In the genomic region with DNA sequence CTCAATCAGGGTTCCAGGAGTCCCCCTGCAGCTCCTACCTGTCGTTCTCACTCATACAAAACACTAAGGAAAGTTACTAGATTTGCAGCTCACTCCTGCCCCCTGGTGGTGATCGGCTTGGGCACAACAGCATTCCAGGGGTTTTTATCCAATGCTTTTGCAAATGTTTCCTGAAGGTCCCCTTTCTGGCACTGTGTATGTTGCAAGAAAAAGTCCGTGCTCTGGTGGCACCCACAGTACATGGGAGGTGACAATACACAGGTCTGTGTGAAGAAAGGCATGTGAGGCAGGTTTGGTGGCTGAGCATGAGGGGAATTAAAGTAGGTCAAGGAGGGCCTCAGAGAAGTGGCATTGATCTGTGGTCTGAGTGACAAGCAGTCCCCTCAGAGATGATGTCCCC, we compare ENCODE assay signal across 8 cellular contexts. TPM values are rescaled to one million over a fixed set of nuclear protein-coding genes. Genes with fewer than 3 reads are reported as not detected.
DNase-seq lines count a peak whose midpoint lies in the region; ATAC-seq, FAIRE-seq and TF ChIP-seq lines count a peak whose summit lies in the region.

No MANE protein-coding gene starts in this region.

- H3K9me3 ChIP-seq in SK-N-SH: no peaks in the 10 kb centered on the region

- no peak for FAIRE-seq in urothelium cell line (lab: Jason Lieb, UNC)

- no peak overlapping the region for H3K4me2 ChIP-seq in SK-N-SH

- POLR2A ChIA-PET in SK-N-SH (lab: Yijun Ruan, JAX): interaction anchor here (0.7 to 1.8 kb wide), 3 partner anchors 9 to 130 kb away, joined by 3 to 10 read pairs (median 6); a partner anchor contains a TSS

- peaks cover 31% of the 10 kb centered on the region for H3F3A ChIP-seq in SK-N-SH (replicated peaks; ENCODE audit: insufficient read depth)

- CTCF ChIA-PET in SK-N-SH (lab: Yijun Ruan, JAX): interaction anchor here (0.6 to 20.2 kb wide), 49 partner anchors 8 to 483 kb away, joined by 3 to 596 read pairs (median 4); a partner anchor contains a TSS

- H3K9ac ChIP-seq in SK-N-SH: no peak overlapping the region

- peaks cover 10 to 19% of the 10 kb centered on the region in 2 experiments for H3K36me3 ChIP-seq in SK-N-SH (replicated peaks in 1 of 2; ENCODE audit: control insufficient read depth in 1 of 2, insufficient read depth in 2 of 2, low read length in 1 of 2)

- no peak for ATAC-seq in HG03442 (IDR thresholded peaks at IDR 0.05; ENCODE audit: unreplicated experiment)

- no peaks in the 10 kb centered on the region for H4K20me1 ChIP-seq in SK-N-SH (ENCODE audit: insufficient read depth)

- no peak for TF ChIP-seq EP300 in SK-N-SH (IDR thresholded peaks at IDR 0.05; ENCODE audit: borderline replicate concordance in 1 of 2, low read depth in 1 of 2, low read length in 1 of 2)

- DNase-seq in ELF-1 (ENCODE audit: low read depth, low spot score) (peak; percentile 88), NAMALWA (ENCODE audit: low spot score) (peak; percentile 80), SK-N-SH (peak; percentile 76), glomerular visceral epithelial cell (ENCODE audit: extremely low spot score) (peak; percentile 85), posterior cingulate gyrus (peak; percentile 70 to 97 (median 92)), urothelium cell line (ENCODE audit: low spot score) (peak; percentile 51)
- peak; percentile 82 for DNase-seq in activated naive CD4-positive, alpha-beta T cell treated with Interleukin-2 at 50 U/mL for 16 hours

- no peaks in the 10 kb centered on the region for H3K4me1 ChIP-seq in SK-N-SH (ENCODE audit: control insufficient read depth in 1 of 2, insufficient read depth in 2 of 2, low read depth in 1 of 2, low read length in 1 of 2)

- intact Hi-C loops in posterior cingulate gyrus (cut with DNase I): loop anchor here (1.0 to 2.0 kb wide), 2 partner anchors 120 to 130 kb away; no protein-coding TSS in a partner anchor

- H3K27me3 ChIP-seq in SK-N-SH (ENCODE audit: insufficient read depth): no peaks in the 10 kb centered on the region

- TF ChIP-seq CTCF in SK-N-SH (IDR thresholded peaks at IDR 0.05): peak; percentile 96

- peak; percentile 84 for TF ChIP-seq RAD21 in SK-N-SH (IDR thresholded peaks at IDR 0.05; ENCODE audit: low read length)

- H2AFZ ChIP-seq in SK-N-SH (ENCODE audit: low read depth): no peak overlapping the region

- no peaks in the 10 kb centered on the region for H3K79me2 ChIP-seq in SK-N-SH (ENCODE audit: insufficient read depth)

- H3K27ac ChIP-seq in SK-N-SH (ENCODE audit: low read depth in 2 of 2, low read length in 1 of 2): no peak overlapping the region

- no peaks in the 10 kb centered on the region for H3K9me2 ChIP-seq in SK-N-SH

- H3K4me3 ChIP-seq in SK-N-SH (ENCODE audit: low read depth in 2 of 2, low read length in 1 of 2): peak overlapping the region in 1 of 2 experiments; percentile 36; a peak in 1 of 4 replicates

- WGBS in SK-N-SH (ENCODE audit: low lambda C conversion rate): 6% methylated on average over 3 of the region's 3 CpGs

TF ChIP-seq in SK-N-SH, 30 proteins besides CTCF, POLR2A, EP300 and RAD21:
- TF ChIP-seq, protein P1, sequence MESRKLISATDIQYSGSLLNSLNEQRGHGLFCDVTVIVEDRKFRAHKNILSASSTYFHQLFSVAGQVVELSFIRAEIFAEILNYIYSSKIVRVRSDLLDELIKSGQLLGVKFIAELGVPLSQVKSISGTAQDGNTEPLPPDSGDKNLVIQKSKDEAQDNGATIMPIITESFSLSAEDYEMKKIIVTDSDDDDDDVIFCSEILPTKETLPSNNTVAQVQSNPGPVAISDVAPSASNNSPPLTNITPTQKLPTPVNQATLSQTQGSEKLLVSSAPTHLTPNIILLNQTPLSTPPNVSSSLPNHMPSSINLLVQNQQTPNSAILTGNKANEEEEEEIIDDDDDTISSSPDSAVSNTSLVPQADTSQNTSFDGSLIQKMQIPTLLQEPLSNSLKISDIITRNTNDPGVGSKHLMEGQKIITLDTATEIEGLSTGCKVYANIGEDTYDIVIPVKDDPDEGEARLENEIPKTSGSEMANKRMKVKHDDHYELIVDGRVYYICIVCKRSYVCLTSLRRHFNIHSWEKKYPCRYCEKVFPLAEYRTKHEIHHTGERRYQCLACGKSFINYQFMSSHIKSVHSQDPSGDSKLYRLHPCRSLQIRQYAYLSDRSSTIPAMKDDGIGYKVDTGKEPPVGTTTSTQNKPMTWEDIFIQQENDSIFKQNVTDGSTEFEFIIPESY (IDR thresholded peaks at IDR 0.05; ENCODE audit: borderline replicate concordance, low read depth): no peak
- no peak for TF ChIP-seq JUND (IDR thresholded peaks at IDR 0.05)
- TF ChIP-seq SIN3A (IDR thresholded peaks at IDR 0.05; ENCODE audit: borderline replicate concordance, low read depth, low read length): peak; percentile 38; the same call in 1 of the 2 replicates
- TF ChIP-seq RFX5 (IDR thresholded peaks at IDR 0.05; ENCODE audit: low read length): no peak
- TF ChIP-seq FOXM1 (IDR thresholded peaks at IDR 0.05; ENCODE audit: low read depth): no peak
- peak; percentile 77; the same call in 1 of the 2 replicates for TF ChIP-seq POLR2AphosphoS5 (IDR thresholded peaks at IDR 0.05; ENCODE audit: low read depth, low read length)
- TF ChIP-seq NFIC (IDR thresholded peaks at IDR 0.05; ENCODE audit: borderline replicate concordance): no peak
- TF ChIP-seq, protein P2, sequence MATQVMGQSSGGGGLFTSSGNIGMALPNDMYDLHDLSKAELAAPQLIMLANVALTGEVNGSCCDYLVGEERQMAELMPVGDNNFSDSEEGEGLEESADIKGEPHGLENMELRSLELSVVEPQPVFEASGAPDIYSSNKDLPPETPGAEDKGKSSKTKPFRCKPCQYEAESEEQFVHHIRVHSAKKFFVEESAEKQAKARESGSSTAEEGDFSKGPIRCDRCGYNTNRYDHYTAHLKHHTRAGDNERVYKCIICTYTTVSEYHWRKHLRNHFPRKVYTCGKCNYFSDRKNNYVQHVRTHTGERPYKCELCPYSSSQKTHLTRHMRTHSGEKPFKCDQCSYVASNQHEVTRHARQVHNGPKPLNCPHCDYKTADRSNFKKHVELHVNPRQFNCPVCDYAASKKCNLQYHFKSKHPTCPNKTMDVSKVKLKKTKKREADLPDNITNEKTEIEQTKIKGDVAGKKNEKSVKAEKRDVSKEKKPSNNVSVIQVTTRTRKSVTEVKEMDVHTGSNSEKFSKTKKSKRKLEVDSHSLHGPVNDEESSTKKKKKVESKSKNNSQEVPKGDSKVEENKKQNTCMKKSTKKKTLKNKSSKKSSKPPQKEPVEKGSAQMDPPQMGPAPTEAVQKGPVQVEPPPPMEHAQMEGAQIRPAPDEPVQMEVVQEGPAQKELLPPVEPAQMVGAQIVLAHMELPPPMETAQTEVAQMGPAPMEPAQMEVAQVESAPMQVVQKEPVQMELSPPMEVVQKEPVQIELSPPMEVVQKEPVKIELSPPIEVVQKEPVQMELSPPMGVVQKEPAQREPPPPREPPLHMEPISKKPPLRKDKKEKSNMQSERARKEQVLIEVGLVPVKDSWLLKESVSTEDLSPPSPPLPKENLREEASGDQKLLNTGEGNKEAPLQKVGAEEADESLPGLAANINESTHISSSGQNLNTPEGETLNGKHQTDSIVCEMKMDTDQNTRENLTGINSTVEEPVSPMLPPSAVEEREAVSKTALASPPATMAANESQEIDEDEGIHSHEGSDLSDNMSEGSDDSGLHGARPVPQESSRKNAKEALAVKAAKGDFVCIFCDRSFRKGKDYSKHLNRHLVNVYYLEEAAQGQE (IDR thresholded peaks at IDR 0.05; ENCODE audit: low read depth, low read length): no peak
- TF ChIP-seq, protein P3, sequence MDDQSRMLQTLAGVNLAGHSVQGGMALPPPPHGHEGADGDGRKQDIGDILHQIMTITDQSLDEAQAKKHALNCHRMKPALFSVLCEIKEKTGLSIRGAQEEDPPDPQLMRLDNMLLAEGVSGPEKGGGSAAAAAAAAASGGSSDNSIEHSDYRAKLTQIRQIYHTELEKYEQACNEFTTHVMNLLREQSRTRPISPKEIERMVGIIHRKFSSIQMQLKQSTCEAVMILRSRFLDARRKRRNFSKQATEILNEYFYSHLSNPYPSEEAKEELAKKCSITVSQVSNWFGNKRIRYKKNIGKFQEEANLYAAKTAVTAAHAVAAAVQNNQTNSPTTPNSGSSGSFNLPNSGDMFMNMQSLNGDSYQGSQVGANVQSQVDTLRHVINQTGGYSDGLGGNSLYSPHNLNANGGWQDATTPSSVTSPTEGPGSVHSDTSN (IDR thresholded peaks at IDR 0.05): peak; percentile 4; the same call in 1 of the 2 replicates
- peak; percentile 83 for TF ChIP-seq SMC3 (IDR thresholded peaks at IDR 0.05; ENCODE audit: low read depth, low read length)
- no peak for TF ChIP-seq RCOR1 (IDR thresholded peaks at IDR 0.05; ENCODE audit: low read length)

RNA-seq across cellular contexts. Expression of a gene that starts 8.6 kb away (rescaled TPM):
- polyA plus RNA-seq in SK-N-SH (2012; rRNA removed): 34.8 and 44.6 TPM in 2 replicates
- polyA plus RNA-seq in SK-N-SH (2012; cell fraction: cytosol; rRNA removed): 11.9 and 17.2 TPM in 2 replicates
- 343 and 417 TPM in 2 replicates for polyA plus RNA-seq in SK-N-SH (2012; cell fraction: nucleus; rRNA removed)

RNA-seq across cellular contexts. Expression of a gene that starts 14.4 kb away (rescaled TPM):
- polyA plus RNA-seq in SK-N-SH (2012; rRNA removed): 1,026 and 1,054 TPM in 2 replicates
- polyA plus RNA-seq in SK-N-SH (2012; cell fraction: cytosol; rRNA removed): 593 and 675 TPM in 2 replicates
- polyA plus RNA-seq in SK-N-SH (2012; cell fraction: nucleus; rRNA removed): 2,817 and 3,252 TPM in 2 replicates

RNA-seq across cellular contexts. Expression of a gene that starts 31.4 kb away (rescaled TPM):
- 2.3 and 2.9 TPM in 2 replicates for polyA plus RNA-seq in SK-N-SH (2012; rRNA removed)
- 2.0 and 2.8 TPM in 2 replicates for polyA plus RNA-seq in SK-N-SH (2012; cell fraction: cytosol; rRNA removed)
- polyA plus RNA-seq in SK-N-SH (2012; cell fraction: nucleus; rRNA removed): 5.6 and 6.7 TPM in 2 replicates

RNA-seq across cellular contexts. Expression of a gene that starts 49.5 kb away (rescaled TPM):
- polyA plus RNA-seq in SK-N-SH (2012; rRNA removed): 12.6 and 15.6 TPM in 2 replicates
- 8.8 and 11.6 TPM in 2 replicates for polyA plus RNA-seq in SK-N-SH (2012; cell fraction: cytosol; rRNA removed)
- 4.9 and 6.2 TPM in 2 replicates for polyA plus RNA-seq in SK-N-SH (2012; cell fraction: nucleus; rRNA removed)

RNA-seq across cellular contexts. Expression of a gene that starts 55.6 kb away (rescaled TPM):
- 3.0 and 8.2 TPM in 2 replicates for polyA plus RNA-seq in SK-N-SH (2012; rRNA removed)
- polyA plus RNA-seq in SK-N-SH (2012; cell fraction: cytosol; rRNA removed): 3.8 and 7.2 TPM in 2 replicates
- polyA plus RNA-seq in SK-N-SH (2012; cell fraction: nucleus; rRNA removed): 16.3 and 20.6 TPM in 2 replicates
